Comparison of ENCODE assay signal across 17 cellular contexts in genomic region chr12:19573866-19574265, GRCh38.
DNase-seq lines count a peak whose midpoint lies in the region; ATAC-seq, FAIRE-seq and TF ChIP-seq lines count a peak whose summit lies in the region.
"Had no signal": no experiment of that assay in that cellular context is flagged by ENCODE, and none has a peak within 500 bp of the region (broad histone marks: within the 10 kb centered on the region; RNA-seq: fewer than 3 reads in every experiment).

No MANE protein-coding gene starts in this region.

- H4K12ac ChIP-seq in trophoblast cell (ENCODE audit: low read depth, low read length) = no peak overlapping the region

- peak; percentile 31 for ATAC-seq in stimulated activated naive CD8-positive, alpha-beta T cell treated with anti-CD3 and anti-CD28 coated beads, Interleukin-15, amount 100 ng/mL, for 72 hours
- no peak for ATAC-seq in stimulated activated naive CD8-positive, alpha-beta T cell treated with anti-CD3 and anti-CD28 coated beads, Interleukin-15, Interleukin-2, amounts not matched to agents 100 U/mL and 50 U/mL, for 24 hours
- ATAC-seq in GM18861 (IDR thresholded peaks at IDR 0.05; ENCODE audit: unreplicated experiment) = no peak

- FAIRE-seq in endothelial cell of umbilical vein (lab: Jason Lieb, UNC) = no peak
- FAIRE-seq: GM12878 had no signal

- H4K8ac ChIP-seq in trophoblast cell (ENCODE audit: low read depth, low read length) = peak overlapping the region; percentile 3

- peaks cover 6% of the 10 kb centered on the region for H3K79me1 ChIP-seq in trophoblast cell (ENCODE audit: low read length)

- intact Hi-C loops in endothelial cell of umbilical vein (cut with micrococcal nuclease) = loop anchor here (1.0 to 10.0 kb wide), 4 partner anchors 66 to 338 kb away; no protein-coding TSS in a partner anchor

- H3K79me2 ChIP-seq in endothelial cell of umbilical vein (ENCODE audit: control insufficient read depth, insufficient read depth, low read length) (no peaks in the 10 kb centered on the region), trophoblast cell (ENCODE audit: control insufficient read depth, insufficient read depth, low read length, poor library complexity) (no peaks in the 10 kb centered on the region)

- no peak overlapping the region for H3K4me2 ChIP-seq in endothelial cell of umbilical vein (ENCODE audit: insufficient read depth, low read length)
- H3K4me2 ChIP-seq in trophoblast cell (ENCODE audit: low read length) = no peak overlapping the region

- H2AK5ac ChIP-seq in trophoblast cell (ENCODE audit: low read length) = no peak overlapping the region

- H2AFZ ChIP-seq in endothelial cell of umbilical vein (ENCODE audit: low read depth, low read length) = no peak overlapping the region
- H2AFZ ChIP-seq in trophoblast cell (ENCODE audit: insufficient read depth, low read length, poor library complexity) = no peak overlapping the region

- no peak for TF ChIP-seq CTCF in endothelial cell of umbilical vein (IDR thresholded peaks at IDR 0.05; ENCODE audit: extremely low read depth in 1 of 2, insufficient read depth in 1 of 2, low read depth in 1 of 2, low read length in 2 of 2)

- H4K91ac ChIP-seq in trophoblast cell (ENCODE audit: low read depth, low read length) = peak overlapping the region; percentile 31

- H3K18ac ChIP-seq in trophoblast cell (ENCODE audit: low read length) = peak overlapping the region; percentile 2

- no TSS peak for BruUV-seq in endothelial cell of umbilical vein (replicated peaks; lab: Mats Ljungman, UMichigan)

- in situ Hi-C loops in ACHN (cut with HindIII; ENCODE audit: low pct_ligation_motif_present, low pct_unique_long_range_greater_than_20kb, low sequenced_read_pairs) = no loop called here

- H3K9me3 Mint-ChIP-seq in stimulated activated naive CD8-positive, alpha-beta T cell treated with anti-CD3 and anti-CD28 coated beads, Interleukin-15, amount 100 ng/mL, for 72 hours = no peaks in the 10 kb centered on the region
- no peaks in the 10 kb centered on the region for H3K9me3 Mint-ChIP-seq in activated T-cell treated with anti-CD3 and anti-CD28 coated beads, Interleukin-2, amount 50 U/mL, for 24 hours
- H3K9me3 Mint-ChIP-seq: CD8-positive, alpha-beta memory T cell had no signal

- H3K23ac ChIP-seq in trophoblast cell (ENCODE audit: low read length) = no peak overlapping the region

- no peaks in the 10 kb centered on the region for H3K9me1 ChIP-seq in endothelial cell of umbilical vein (replicated peaks; ENCODE audit: control insufficient read depth, extremely low read depth, insufficient read depth, low read length)

- POLR2A ChIA-PET in endothelial cell of umbilical vein (lab: Charles Lee) = no interaction called here

- peak overlapping the region; percentile 10 for H2BK5ac ChIP-seq in trophoblast cell (ENCODE audit: low read depth, low read length, poor library complexity)

- H3K4me1 Mint-ChIP-seq in stimulated activated naive CD8-positive, alpha-beta T cell treated with anti-CD3 and anti-CD28 coated beads, Interleukin-15, amount 100 ng/mL, for 72 hours = no peaks in the 10 kb centered on the region
- H3K4me1 Mint-ChIP-seq in activated T-cell treated with anti-CD3 and anti-CD28 coated beads, Interleukin-2, amount 50 U/mL, for 24 hours (ENCODE audit: low read depth) = no peaks in the 10 kb centered on the region

- H3K27ac Mint-ChIP-seq in stimulated activated naive CD8-positive, alpha-beta T cell treated with anti-CD3 and anti-CD28 coated beads, Interleukin-15, amount 100 ng/mL, for 72 hours = no peak overlapping the region
- no peak overlapping the region for H3K27ac Mint-ChIP-seq in activated T-cell treated with anti-CD3 and anti-CD28 coated beads, Interleukin-2, amount 50 U/mL, for 24 hours
- H3K27ac Mint-ChIP-seq: CD4-positive, CD25-positive, alpha-beta regulatory T cell; CD8-positive, alpha-beta memory T cell had no signal

- no peak overlapping the region for H3K4me3 Mint-ChIP-seq in stimulated activated naive CD8-positive, alpha-beta T cell treated with anti-CD3 and anti-CD28 coated beads, Interleukin-15, amount 100 ng/mL, for 72 hours
- no peak overlapping the region for H3K4me3 Mint-ChIP-seq in activated T-cell treated with anti-CD3 and anti-CD28 coated beads, Interleukin-2, amount 50 U/mL, for 24 hours
- H3K4me3 Mint-ChIP-seq: CD4-positive, CD25-positive, alpha-beta regulatory T cell; CD8-positive, alpha-beta memory T cell had no signal

- H3K4me3 ChIP-seq in endothelial cell of umbilical vein (replicated peaks in 1 of 3; ENCODE audit: insufficient read depth in 1 of 3, low read depth in 1 of 3, low read length in 3 of 3) (no peak overlapping the region), trophoblast cell (ENCODE audit: low read depth, low read length) (no peak overlapping the region)
- H3K4me3 ChIP-seq: GM12878 had no signal

- no peaks in the 10 kb centered on the region for H4K20me1 ChIP-seq in endothelial cell of umbilical vein (replicated peaks; ENCODE audit: control insufficient read depth, extremely low read depth, insufficient read depth, low read length)

- peaks cover 6% of the 10 kb centered on the region for H3K36me3 Mint-ChIP-seq in activated T-cell treated with anti-CD3 and anti-CD28 coated beads, Interleukin-2, amount 50 U/mL, for 24 hours (ENCODE audit: low read depth)

- TF ChIP-seq POLR2A in endothelial cell of umbilical vein (IDR thresholded peaks at IDR 0.05; ENCODE audit: low read depth, low read length) = no peak

- no peak overlapping the region for H3K4ac ChIP-seq in trophoblast cell (ENCODE audit: low read depth, low read length)

- H3K9ac ChIP-seq in endothelial cell of umbilical vein (replicated peaks; ENCODE audit: extremely low read depth, insufficient read depth, low read length) (peak overlapping the region; percentile 87), trophoblast cell (ENCODE audit: low read length) (no peak overlapping the region)

- peak overlapping the region; percentile 71 for H2BK120ac ChIP-seq in trophoblast cell (ENCODE audit: insufficient read depth, low read length, poor library complexity)

- no peaks in the 10 kb centered on the region for H3K9me3 ChIP-seq in endothelial cell of umbilical vein (replicated peaks; ENCODE audit: control insufficient read depth, insufficient read depth, low read length)
- no peaks in the 10 kb centered on the region for H3K9me3 ChIP-seq in trophoblast cell (ENCODE audit: insufficient read depth, low read depth, low read length)
- H3K9me3 ChIP-seq: BE2C had no signal

- CTCF ChIA-PET in endothelial cell of umbilical vein (lab: Charles Lee) = interaction anchor here (1.9 to 4.7 kb wide), 4 partner anchors 27 to 165 kb away, joined by 8 to 33 read pairs (median 14); no protein-coding TSS in a partner anchor

- H3K27me3 ChIP-seq in endothelial cell of umbilical vein (ENCODE audit: control insufficient read depth in 2 of 2, insufficient read depth in 2 of 2, low read length in 2 of 2) (no peaks in the 10 kb centered on the region), trophoblast cell (ENCODE audit: insufficient read depth, low read length) (no peaks in the 10 kb centered on the region)

- H2BK12ac ChIP-seq in trophoblast cell (ENCODE audit: low read length) = peak overlapping the region; percentile 5

- no peaks in the 10 kb centered on the region for H3K36me3 ChIP-seq in endothelial cell of umbilical vein (ENCODE audit: control insufficient read depth in 2 of 2, extremely low read depth in 1 of 2, insufficient read depth in 2 of 2, low read length in 2 of 2)
- peaks cover 0 to 2% of the 10 kb centered on the region in 2 experiments for H3K36me3 ChIP-seq in trophoblast cell (ENCODE audit: control insufficient read depth in 1 of 2, insufficient read depth in 2 of 2, low read length in 2 of 2)
- H3K36me3 ChIP-seq: BE2C had no signal

- dilution Hi-C loops in endothelial cell of umbilical vein (cut with MboI; ENCODE audit: extremely low pct_ligation_motif_present, low sequenced_read_pairs) = no loop called here

- no peak for DNase-seq in stimulated activated naive CD8-positive, alpha-beta T cell treated with anti-CD3 and anti-CD28 coated beads, Interleukin-15, amount 100 ng/mL, for 72 hours
- no peak for DNase-seq in stimulated activated naive CD8-positive, alpha-beta T cell treated with anti-CD3 and anti-CD28 coated beads, Interleukin-15, Interleukin-2, amounts not matched to agents 100 U/mL and 50 U/mL, for 24 hours
- no peak for DNase-seq in endothelial cell of umbilical vein (ENCODE audit: low read depth, low spot score)
- DNase-seq in trophoblast cell = no peak
- DNase-seq in ACHN = no peak
- DNase-seq in activated T-cell treated with anti-CD3 and anti-CD28 coated beads, Interleukin-2, amount 50 U/mL, for 24 hours = no peak
- no peak for DNase-seq in Kasumi-1 (lab: John Stamatoyannopoulos, UW)
- DNase-seq: 8988T; BE2C; C1 segment of cervical spinal cord; CD4-positive, CD25-positive, alpha-beta regulatory T cell; CD8-positive, alpha-beta memory T cell; COR-L47; DMS 273 treated with DMSO at 0.1 percent for 48 hours; DND-41 had no signal

- H3K4me1 ChIP-seq in endothelial cell of umbilical vein (ENCODE audit: control insufficient read depth, extremely low read depth, insufficient read depth, low read length) (peaks cover 48% of the 10 kb centered on the region), trophoblast cell (ENCODE audit: control insufficient read depth in 1 of 2, insufficient read depth in 2 of 2, low read length in 2 of 2) (peaks cover 0 to 11% of the 10 kb centered on the region in 2 experiments)

- no peaks in the 10 kb centered on the region for H3K27me3 Mint-ChIP-seq in stimulated activated naive CD8-positive, alpha-beta T cell treated with anti-CD3 and anti-CD28 coated beads, Interleukin-15, amount 100 ng/mL, for 72 hours
- no peaks in the 10 kb centered on the region for H3K27me3 Mint-ChIP-seq in activated T-cell treated with anti-CD3 and anti-CD28 coated beads, Interleukin-2, amount 50 U/mL, for 24 hours
- H3K27me3 Mint-ChIP-seq: CD4-positive, CD25-positive, alpha-beta regulatory T cell had no signal

- H3K14ac ChIP-seq in trophoblast cell (ENCODE audit: low read length) = peak overlapping the region; percentile 87

- H3K27ac ChIP-seq in endothelial cell of umbilical vein (ENCODE audit: insufficient read depth, low read depth, low read length) (peak overlapping the region; percentile 98), trophoblast cell (ENCODE audit: low read depth, low read length) (no peak overlapping the region)

- WGBS in trophoblast cell (ENCODE audit: extremely low coverage, insufficient coverage, insufficient read length) = no CpG with 5 or more reads among the region's 11 CpGs

TF ChIP-seq in endothelial cell of umbilical vein, 7 proteins besides CTCF, POLR2A, EP300 and RAD21 (continues in another document):
- TF ChIP-seq MAX (IDR thresholded peaks at IDR 0.05; ENCODE audit: insufficient read depth, insufficient read length) = no peak
- TF ChIP-seq GATA2 (IDR thresholded peaks at IDR 0.05; ENCODE audit: insufficient read depth, insufficient read length, low read depth, low read length) = no peak
- TF ChIP-seq EZH2 (IDR thresholded peaks at IDR 0.05; ENCODE audit: borderline replicate concordance, low read depth, low read length, severe bottlenecking) = no peak
- no peak for TF ChIP-seq FOS (IDR thresholded peaks at IDR 0.05; ENCODE audit: borderline replicate concordance, insufficient read depth, low read length)
- no peak for TF ChIP-seq POLR2AphosphoS5 (IDR thresholded peaks at IDR 0.05; ENCODE audit: insufficient read depth, low read depth, low read length)
